Comparison of ENCODE assay signal across 9 cellular contexts in the genomic region with DNA sequence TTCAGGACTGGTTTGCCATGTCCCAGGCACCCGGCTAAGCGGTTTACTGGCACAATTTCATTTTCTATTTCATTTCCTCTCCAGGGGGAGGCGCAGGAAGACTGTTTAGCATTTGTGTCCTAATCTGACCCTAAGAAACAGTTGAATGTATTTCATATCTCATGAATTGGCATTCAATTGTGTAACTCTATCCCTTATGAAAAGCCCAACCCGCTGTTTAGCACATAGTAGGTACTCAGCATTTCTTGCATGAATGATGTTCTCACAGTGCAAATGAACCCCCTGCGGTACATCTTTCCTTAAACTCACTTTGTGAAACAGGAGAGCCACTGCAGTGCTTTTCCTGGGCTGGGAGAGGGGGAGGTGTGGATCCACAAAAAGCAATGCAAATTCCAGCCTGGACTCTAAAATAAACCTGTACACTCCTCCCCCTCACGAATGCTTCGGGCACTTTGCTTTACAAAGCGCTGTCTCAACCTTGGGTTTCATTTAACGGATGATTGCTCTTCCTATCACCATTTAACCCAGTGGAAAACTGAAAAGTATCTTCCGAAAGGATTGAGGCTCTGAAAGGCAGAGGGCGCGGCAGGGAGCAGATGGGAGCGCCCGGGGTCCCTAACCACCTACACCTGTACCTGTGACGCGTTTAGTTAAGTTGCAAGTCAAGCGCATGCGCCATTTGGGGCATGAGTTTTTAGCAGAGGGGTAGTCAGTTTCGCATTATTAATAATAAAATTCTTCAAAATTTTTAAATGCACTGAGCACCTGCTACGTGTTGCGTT. TPM values are rescaled to one million over a fixed set of nuclear protein-coding genes. Genes with fewer than 3 reads are reported as not detected.
DNase-seq lines count a peak whose midpoint lies in the region; ATAC-seq and TF ChIP-seq lines count a peak whose summit lies in the region.
"Had no signal": no experiment of that assay in that cellular context is flagged by ENCODE, and none has a peak within 500 bp of the region (broad histone marks: within the 10 kb centered on the region; RNA-seq: fewer than 3 reads in every experiment).

No MANE protein-coding gene starts in this region.

- 2% methylated on average over 21 of the region's 21 CpGs for WGBS in thymus

- H3K4me3 Mint-ChIP-seq in activated CD8-positive, alpha-beta T cell treated with anti-CD3 and anti-CD28 coated beads for 36 hours, result peak overlapping the region; percentile 94

- H3K27me3 ChIP-seq in HL-60 (ENCODE audit: insufficient read depth, poor library complexity, severe bottlenecking) (no peaks in the 10 kb centered on the region), thymus (ENCODE audit: control insufficient read depth, insufficient read depth) (no peaks in the 10 kb centered on the region)

- H3K36me3 Mint-ChIP-seq in activated CD8-positive, alpha-beta T cell treated with anti-CD3 and anti-CD28 coated beads for 36 hours (ENCODE audit: low read depth), result peaks cover 42% of the 10 kb centered on the region

- peak overlapping the region; percentile 95 for H3K27ac Mint-ChIP-seq in activated CD8-positive, alpha-beta T cell treated with anti-CD3 and anti-CD28 coated beads for 36 hours

- H3K4me3 ChIP-seq in HL-60 (replicated peaks; ENCODE audit: insufficient read depth, low read length), result peak overlapping the region; percentile 89
- no peak overlapping the region for H3K4me3 ChIP-seq in mucosa of descending colon
- peak overlapping the region; percentile 97 for H3K4me3 ChIP-seq in thymus (ENCODE audit: low read length)

- intact Hi-C loops in activated CD8-positive, alpha-beta T cell treated with anti-CD3 and anti-CD28 coated beads for 36 hours (cut with micrococcal nuclease), result loop anchor here (5.0 kb wide), 1 partner anchor 131 kb away; no protein-coding TSS in a partner anchor
- intact Hi-C loops in mucosa of descending colon (cut with DNase I, micrococcal nuclease), result no loop called here

- CTCF ChIA-PET in activated CD8-positive, alpha-beta T cell treated with anti-CD3 and anti-CD28 coated beads for 36 hours (lab: Charles Lee), result interaction anchor here (1.0 to 2.5 kb wide), 8 partner anchors 11 to 216 kb away, joined by 3 to 17 read pairs (median 4); a partner anchor contains a TSS

- POLR2A ChIA-PET in activated CD8-positive, alpha-beta T cell treated with anti-CD3 and anti-CD28 coated beads for 36 hours (lab: Charles Lee), result interaction anchor here (1.9 to 7.8 kb wide), 9 partner anchors 8 to 225 kb away, joined by 7 to 131 read pairs (median 12); a partner anchor contains a TSS

- H3K4me1 ChIP-seq in mucosa of descending colon (ENCODE audit: low read depth), result peaks cover 31% of the 10 kb centered on the region
- peaks cover 22% of the 10 kb centered on the region for H3K4me1 ChIP-seq in thymus (ENCODE audit: control insufficient read depth, insufficient read depth, low read length)

- peak; percentile 40 for ATAC-seq in activated CD8-positive, alpha-beta T cell treated with anti-CD3 and anti-CD28 coated beads for 36 hours
- ATAC-seq in mucosa of descending colon (peak; percentile 48), HG02938 (IDR thresholded peaks at IDR 0.05; ENCODE audit: unreplicated experiment) (no peak)

- H3K27me3 Mint-ChIP-seq in activated CD8-positive, alpha-beta T cell treated with anti-CD3 and anti-CD28 coated beads for 36 hours, result no peaks in the 10 kb centered on the region

- H3K9me3 ChIP-seq in mucosa of descending colon, result no peaks in the 10 kb centered on the region
- H3K9me3 ChIP-seq in thymus (ENCODE audit: control insufficient read depth), result no peaks in the 10 kb centered on the region

- peaks cover 2% of the 10 kb centered on the region for H3K9me3 Mint-ChIP-seq in activated CD8-positive, alpha-beta T cell treated with anti-CD3 and anti-CD28 coated beads for 36 hours

- H3K4me1 Mint-ChIP-seq in activated CD8-positive, alpha-beta T cell treated with anti-CD3 and anti-CD28 coated beads for 36 hours (ENCODE audit: low read depth), result peaks cover 47% of the 10 kb centered on the region

- H3K27ac ChIP-seq in HL-60 (replicated peaks) (peak overlapping the region; percentile 82), epithelial cell of prostate (peak overlapping the region; percentile 93), thymus (ENCODE audit: low read depth) (peak overlapping the region; percentile 1)

- DNase-seq in CD1c-positive myeloid dendritic cell (ENCODE audit: extremely low spot score), result peak; percentile 83
- DNase-seq in HL-60 (ENCODE audit: low read depth in 1 of 2, low spot score in 1 of 2), result peak; percentile 62 to 80
- DNase-seq in NCI-H526 (lab: John Stamatoyannopoulos, UW), result peak; percentile 90 to 95
- DNase-seq in activated CD8-positive, alpha-beta T cell treated with anti-CD3 and anti-CD28 coated beads for 36 hours, result peak; percentile 75
- DNase-seq in epithelial cell of prostate (ENCODE audit: low read depth, low spot score), result no peak
- peak in 2 of 3 donors; percentile 64 to 70 for DNase-seq in mucosa of descending colon

- peak; percentile 50 for TF ChIP-seq CTCF in HL-60 (IDR thresholded peaks at IDR 0.05; ENCODE audit: insufficient read depth, low read length)
- TF ChIP-seq CTCF in activated CD8-positive, alpha-beta T cell treated with anti-CD3 and anti-CD28 coated beads for 36 hours (IDR thresholded peaks at IDR 0.05), result peak; percentile 75
- peak; percentile 55 for TF ChIP-seq CTCF in mucosa of descending colon (IDR thresholded peaks at IDR 0.05)

- peaks cover 17% of the 10 kb centered on the region for H3K36me3 ChIP-seq in mucosa of descending colon (ENCODE audit: low read depth)
- H3K36me3 ChIP-seq in thymus (ENCODE audit: control insufficient read depth, insufficient read depth), result peaks cover 29% of the 10 kb centered on the region

RNA-seq across cellular contexts. Expression of a gene that starts 1.2 kb away (rescaled TPM):
- 1,000 to 10,000 TPM; 3,533 to 3,625 TPM for total RNA-seq in activated CD8-positive, alpha-beta T cell treated with anti-CD3 and anti-CD28 coated beads for 36 hours
- total RNA-seq in mucosa of descending colon, result 1,000 to 10,000 TPM; 1,826 to 2,582 (median 2,012) TPM
- polyA plus RNA-seq in thymus, result 815 TPM

RNA-seq across cellular contexts. Expression of a gene that starts 15.6 kb away (rescaled TPM):
- total RNA-seq in activated CD8-positive, alpha-beta T cell treated with anti-CD3 and anti-CD28 coated beads for 36 hours, result 10 to 100 TPM; 27.2 to 27.5 TPM
- 100 to 1,000 TPM in 1 of 3 donors, 10 to 100 TPM in 2; 51.3 to 121 (median 56.9) TPM for total RNA-seq in mucosa of descending colon
- 50.7 TPM for polyA plus RNA-seq in thymus

RNA-seq across cellular contexts. Expression of a gene that starts 21.1 kb away (rescaled TPM):
- 10 to 100 TPM; 22.2 TPM for total RNA-seq in activated CD8-positive, alpha-beta T cell treated with anti-CD3 and anti-CD28 coated beads for 36 hours
- total RNA-seq in mucosa of descending colon, result 10 to 100 TPM; 27.4 to 44.6 (median 29.5) TPM
- 10.8 TPM for polyA plus RNA-seq in thymus

RNA-seq across cellular contexts. Expression of a gene that starts 53.6 kb away (rescaled TPM):
- total RNA-seq in activated CD8-positive, alpha-beta T cell treated with anti-CD3 and anti-CD28 coated beads for 36 hours, result not detected
- under 1 TPM in 1 of 3 donors, not detected in 2; 0.36 TPM for total RNA-seq in mucosa of descending colon
- 1.1 TPM for polyA plus RNA-seq in thymus
- total RNA-seq: T-helper 1 cell treated with Interleukin-12 subunit alpha and Interleukin-12 subunit beta and Interleukin-4 antibody, amounts not matched to agents 30 ng/mL and 1 ng/mL, for 36 hours had no signal

Comparison
In these comparisons a context has a peak if more than half of its experiments do, and no peak if none do; other contexts are left out.
1. H3K27ac ChIP-seq: peak in every context shown above with its lines; median percentile 93 in epithelial cell of prostate; 82 in HL-60; 1 in thymus.